ENCODE assay signal across 13 cellular contexts in the genomic region with DNA sequence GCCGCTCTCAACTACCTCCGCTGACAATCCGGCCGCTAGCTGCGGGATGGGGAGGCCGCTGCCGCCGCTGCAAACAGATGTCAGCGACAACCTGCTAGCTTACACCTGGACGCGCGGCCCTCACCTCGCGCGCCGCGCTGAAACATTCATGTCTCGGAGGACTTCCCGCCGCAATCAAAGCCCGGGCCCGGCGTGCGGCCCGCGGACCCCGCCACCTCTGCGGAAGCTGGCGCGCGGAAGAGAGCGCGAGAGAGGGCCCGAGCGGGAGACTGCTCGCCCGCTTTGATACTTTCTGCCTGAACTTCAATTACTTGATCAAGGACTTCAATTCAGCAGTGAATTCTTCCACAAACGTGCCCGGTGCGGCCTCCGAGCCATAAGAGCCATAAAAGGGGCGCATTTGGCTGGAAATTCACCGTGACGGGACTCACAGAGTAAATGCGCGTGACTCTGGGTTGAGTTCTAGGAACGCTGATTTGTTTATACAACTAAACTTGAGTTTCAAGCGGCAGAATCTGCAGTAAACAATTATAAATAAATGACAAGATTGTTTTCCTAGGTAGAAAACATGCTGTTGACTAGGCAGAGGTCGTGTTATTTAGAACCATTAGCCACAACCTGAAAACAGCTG.
A peak's percentile ranks its signal among the peaks of the same experiment; 100 is the strongest.
DNase-seq lines count a peak whose midpoint lies in the region; FAIRE-seq and TF ChIP-seq lines count a peak whose summit lies in the region.
"Had no signal": no experiment of that assay in that cellular context is flagged by ENCODE, and none has a peak within 500 bp of the region (broad histone marks: within the 10 kb centered on the region; RNA-seq: fewer than 3 reads in every experiment).

No MANE protein-coding gene starts in this region.

- H3K9me3 Mint-ChIP-seq in astrocyte (ENCODE audit: unreplicated experiment) = no peaks in the 10 kb centered on the region

- H3K27ac ChIP-seq in astrocyte (ENCODE audit: low read depth, low read length) (peak overlapping the region; percentile 15), stomach (peak overlapping the region in 3 of 5 donors; percentile 19 to 54 (median 51)), adrenal gland (peak overlapping the region in 2 of 5 donors; percentile 3 to 58)

- peak overlapping the region; percentile 83 for H3K4me2 ChIP-seq in astrocyte (ENCODE audit: low read length)

- TF ChIP-seq EP300 in stomach (IDR thresholded peaks at IDR 0.05) = no peak

- H3K4me3 Mint-ChIP-seq in astrocyte (ENCODE audit: unreplicated experiment) = peak overlapping the region; percentile 80

- FAIRE-seq in astrocyte (lab: Jason Lieb, UNC) = no peak

- no peaks in the 10 kb centered on the region for H3K27me3 ChIP-seq in astrocyte (ENCODE audit: insufficient read depth, low read length)
- no peaks in the 10 kb centered on the region for H3K27me3 ChIP-seq in stomach
- H3K27me3 ChIP-seq in adrenal gland = no peaks in the 10 kb centered on the region

- peak overlapping the region; percentile 57 for H2AFZ ChIP-seq in astrocyte (ENCODE audit: low read depth, low read length)

- H3K36me3 ChIP-seq in astrocyte (ENCODE audit: insufficient read depth, low read length) (peaks cover 3% of the 10 kb centered on the region), stomach (peaks cover 0 to 26% (median 14%) of the 10 kb centered on the region in 4 donors), adrenal gland (replicated peaks in 1 of 2) (no peaks in the 10 kb centered on the region)

- no peak for TF ChIP-seq POLR2A in stomach (IDR thresholded peaks at IDR 0.05)
- no peak for TF ChIP-seq POLR2A in adrenal gland (IDR thresholded peaks at IDR 0.05)

- H3K4me3 ChIP-seq in astrocyte (ENCODE audit: insufficient read depth, low read depth, low read length) (peak overlapping the region; percentile 48), stomach (peak overlapping the region; percentile 11 to 32 (median 22)), adrenal gland (no peak overlapping the region)

- H3K4me1 Mint-ChIP-seq in astrocyte (ENCODE audit: low read depth, unreplicated experiment) = no peaks in the 10 kb centered on the region

- WGBS in stomach, 5 donors = 31 to 68% (median 48%) methylated on average over 48 to 49 of the region's 49 CpGs
- WGBS in adrenal gland, 4 donors = 65 to 85% (median 75%) methylated on average over 29 to 49 of the region's 49 CpGs

- H3K4me1 ChIP-seq in astrocyte (ENCODE audit: insufficient read depth, low read length) = peaks cover 5% of the 10 kb centered on the region
- H3K4me1 ChIP-seq in stomach = no peaks in the 10 kb centered on the region
- no peaks in the 10 kb centered on the region for H3K4me1 ChIP-seq in adrenal gland (replicated peaks in 1 of 2)

- H3K79me2 ChIP-seq in astrocyte (ENCODE audit: insufficient read depth, low read length) = no peaks in the 10 kb centered on the region

- H3K36me3 Mint-ChIP-seq in astrocyte (ENCODE audit: low read depth, unreplicated experiment) = no peaks in the 10 kb centered on the region

- TF ChIP-seq CTCF in astrocyte (IDR thresholded peaks at IDR 0.05; ENCODE audit: insufficient read depth, low read depth, low read length) (no peak), stomach (IDR thresholded peaks at IDR 0.05) (no peak), adrenal gland (IDR thresholded peaks at IDR 0.05) (no peak)

- peak overlapping the region; percentile 61 for H3K9ac ChIP-seq in astrocyte (ENCODE audit: low read length)

- intact Hi-C loops in stomach (cut with DNase I; ENCODE audit: low total_unique reads) (no loop called here), adrenal gland (cut with DNase I) (no loop called here)

- H3K27me3 Mint-ChIP-seq in astrocyte (ENCODE audit: low read depth, unreplicated experiment) = no peaks in the 10 kb centered on the region

- DNase-seq in astrocyte (ENCODE audit: low read depth) = peak; percentile 46
- DNase-seq in fibroblast of peridontal ligament (ENCODE audit: extremely low read depth) = peak; percentile 28
- peak; percentile 51 for DNase-seq in midbrain (lab: John Stamatoyannopoulos, UW)
- no peak for DNase-seq in stomach
- no peak for DNase-seq in adrenal gland
- DNase-seq in NCI-H2227 treated with DMSO at 0.1 percent for 48 hours (lab: John Stamatoyannopoulos, UW) = no peak
- DNase-seq in NCI-H2227 (lab: John Stamatoyannopoulos, UW; ENCODE audit: unreplicated experiment) = no peak
- DNase-seq in activated T-cell treated with anti-CD3 and anti-CD28 coated beads, Interleukin-2, amount 50 U/mL, for 48 hours = no peak
- DNase-seq: activated CD4-positive, CD25-positive, alpha-beta regulatory T cell treated with anti-CD3 and anti-CD28 coated beads, Interleukin-2, amount 50 U/mL, for 72 hours; effector CD8-positive, alpha-beta T cell; NCI-H1105 treated with DMSO at 0.1 percent for 48 hours; stimulated activated CD4-positive, alpha-beta T cell treated with anti-CD3 and anti-CD28 coated beads, Interleukin-4, amount 100 ng/mL, for 24 hours; stimulated activated naive CD4-positive, alpha-beta T cell treated with Interleukin-2 at 50 U/mL for 16 hours had no signal

- no peaks in the 10 kb centered on the region for H4K20me1 ChIP-seq in astrocyte (ENCODE audit: insufficient read depth, low read length)

- H3K9me3 ChIP-seq in astrocyte (ENCODE audit: insufficient read depth, low read depth, low read length) (no peaks in the 10 kb centered on the region), stomach (peaks cover 0 to 7% (median 3%) of the 10 kb centered on the region in 4 donors), adrenal gland (replicated peaks in 1 of 3) (no peaks in the 10 kb centered on the region)

- H3K27ac Mint-ChIP-seq in astrocyte (ENCODE audit: unreplicated experiment) = peak overlapping the region; percentile 71

Comparison
In these comparisons a context has a peak if more than half of its experiments do, and no peak if none do; other contexts are left out.
1. DNase-seq: peak in astrocyte (single experiment), fibroblast of peridontal ligament (single experiment) and midbrain (single experiment); none in stomach (single experiment), adrenal gland (0 of 7), NCI-H2227 treated with DMSO at 0.1 percent for 48 hours (single experiment), NCI-H2227 (single experiment) and activated T-cell treated with anti-CD3 and anti-CD28 coated beads, Interleukin-2, amount 50 U/mL, for 48 hours (0 of 2).
2. H3K4me3 ChIP-seq: peak in astrocyte (single experiment) and stomach (4 of 4); none in adrenal gland (0 of 4).